Comparison of ENCODE assay signal across 12 cellular contexts in the genomic region with DNA sequence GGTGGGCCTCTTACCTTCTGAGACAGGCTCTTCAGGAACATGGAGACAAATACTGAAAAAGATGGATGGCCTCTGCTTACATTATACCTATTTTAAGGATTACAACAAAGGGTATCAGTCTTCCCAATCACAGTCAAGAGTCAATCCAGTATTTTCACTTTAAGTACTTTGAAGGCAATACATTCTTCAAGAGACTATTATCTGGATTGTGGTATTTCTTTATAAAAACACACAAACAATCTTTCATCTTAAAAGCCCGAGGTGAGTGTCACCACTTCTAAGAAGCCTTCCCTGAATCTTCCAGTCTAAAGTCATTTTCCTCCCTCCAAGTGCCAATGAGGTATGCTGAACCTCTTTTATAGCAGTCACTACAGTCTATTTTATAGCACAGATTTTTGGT. TPM values are rescaled to one million over a fixed set of nuclear protein-coding genes. Genes with fewer than 3 reads are reported as not detected.
A peak's percentile ranks its signal among the peaks of the same experiment; 100 is the strongest.
DNase-seq lines count a peak whose midpoint lies in the region; ATAC-seq and TF ChIP-seq lines count a peak whose summit lies in the region.
"Had no signal": no experiment of that assay in that cellular context is flagged by ENCODE, and none has a peak within 500 bp of the region (broad histone marks: within the 10 kb centered on the region; RNA-seq: fewer than 3 reads in every experiment).

No MANE protein-coding gene starts in this region.

- H3K79me2 ChIP-seq in OCI-LY3 (ENCODE audit: low read length) = peaks cover 25% of the 10 kb centered on the region

- peaks cover 59% of the 10 kb centered on the region for H3K4me1 Mint-ChIP-seq in activated T-cell treated with anti-CD3 and anti-CD28 coated beads, Interleukin-2, amount 50 U/mL, for 24 hours (ENCODE audit: low read depth)
- H3K4me1 Mint-ChIP-seq in activated naive CD8-positive, alpha-beta T cell treated with anti-CD3 and anti-CD28 coated beads, Interleukin-2, amount 50 U/mL, for 24 hours = peaks cover 59% of the 10 kb centered on the region

- H3K4me2 ChIP-seq in OCI-LY3 (ENCODE audit: low read length) = peak overlapping the region; percentile 97

- H3K27ac Mint-ChIP-seq in activated T-cell treated with anti-CD3 and anti-CD28 coated beads, Interleukin-2, amount 50 U/mL, for 24 hours = peak overlapping the region; percentile 99
- peak overlapping the region; percentile 95 for H3K27ac Mint-ChIP-seq in activated naive CD8-positive, alpha-beta T cell treated with anti-CD3 and anti-CD28 coated beads, Interleukin-2, amount 50 U/mL, for 24 hours

- no peaks in the 10 kb centered on the region for H3K27me3 ChIP-seq in OCI-LY3 (ENCODE audit: low read depth, low read length)
- no peaks in the 10 kb centered on the region for H3K27me3 ChIP-seq in spleen (replicated peaks in 1 of 7)

- no peaks in the 10 kb centered on the region for H3K9me3 Mint-ChIP-seq in activated T-cell treated with anti-CD3 and anti-CD28 coated beads, Interleukin-2, amount 50 U/mL, for 24 hours
- no peaks in the 10 kb centered on the region for H3K9me3 Mint-ChIP-seq in activated naive CD8-positive, alpha-beta T cell treated with anti-CD3 and anti-CD28 coated beads, Interleukin-2, amount 50 U/mL, for 24 hours

- H4K20me1 ChIP-seq in OCI-LY3 (ENCODE audit: insufficient read depth, low read length) = peaks cover 7% of the 10 kb centered on the region

- ATAC-seq in activated naive CD8-positive, alpha-beta T cell treated with anti-CD3 and anti-CD28 coated beads, Interleukin-2, amount 50 U/mL, for 24 hours = no peak
- ATAC-seq in HG02642 (IDR thresholded peaks at IDR 0.05; ENCODE audit: poor library complexity, unreplicated experiment) (no peak), GM21515 (IDR thresholded peaks at IDR 0.05; ENCODE audit: unreplicated experiment) (no peak)

- no peak overlapping the region for H3K4me3 ChIP-seq in OCI-LY3 (ENCODE audit: low read length)
- H3K4me3 ChIP-seq in spleen = no peak overlapping the region
- H3K4me3 ChIP-seq: thoracic aorta had no signal

- TF ChIP-seq CTCF in OCI-LY3 (IDR thresholded peaks at IDR 0.05; ENCODE audit: low read depth, low read length) (no peak), spleen (IDR thresholded peaks at IDR 0.05 in 8 of 11, conservative IDR thresholded peaks at IDR 0.05 in 3 of 11) (no peak)

- DNase-seq in activated T-cell treated with anti-CD3 and anti-CD28 coated beads, Interleukin-2, amount 50 U/mL, for 24 hours = no peak
- no peak for DNase-seq in activated T-cell treated with anti-CD3 and anti-CD28 coated beads, Interleukin-2, amount 50 U/mL, for 48 hours
- DNase-seq in activated naive CD8-positive, alpha-beta T cell treated with anti-CD3 and anti-CD28 coated beads, Interleukin-2, amount 50 U/mL, for 24 hours = no peak
- DNase-seq in spleen (no peak), NCI-H446 (lab: John Stamatoyannopoulos, UW) (no peak)
- DNase-seq: NCI-H2029, NCI-H748 treated with DMSO at 0.1 percent for 48 hours had no signal

- H3K27me3 Mint-ChIP-seq in activated T-cell treated with anti-CD3 and anti-CD28 coated beads, Interleukin-2, amount 50 U/mL, for 24 hours = no peaks in the 10 kb centered on the region
- H3K27me3 Mint-ChIP-seq in activated naive CD8-positive, alpha-beta T cell treated with anti-CD3 and anti-CD28 coated beads, Interleukin-2, amount 50 U/mL, for 24 hours = no peaks in the 10 kb centered on the region

- TF ChIP-seq POLR2A in spleen (IDR thresholded peaks at IDR 0.05) = no peak

- H3K4me3 Mint-ChIP-seq in activated T-cell treated with anti-CD3 and anti-CD28 coated beads, Interleukin-2, amount 50 U/mL, for 24 hours = peak overlapping the region; percentile 70
- peak overlapping the region; percentile 68 for H3K4me3 Mint-ChIP-seq in activated naive CD8-positive, alpha-beta T cell treated with anti-CD3 and anti-CD28 coated beads, Interleukin-2, amount 50 U/mL, for 24 hours

- no peak overlapping the region for H2AFZ ChIP-seq in OCI-LY3 (ENCODE audit: low read depth, low read length)

- peaks cover 31% of the 10 kb centered on the region for H3K4me1 ChIP-seq in OCI-LY3 (ENCODE audit: low read length)
- H3K4me1 ChIP-seq in spleen = peaks cover 19 to 97% (median 57%) of the 10 kb centered on the region in 6 donors

- WGBS in spleen, 5 donors = 38 to 68% (median 54%) methylated on average over 1 of the region's 1 CpG

- peaks cover 47% of the 10 kb centered on the region for H3K36me3 Mint-ChIP-seq in activated T-cell treated with anti-CD3 and anti-CD28 coated beads, Interleukin-2, amount 50 U/mL, for 24 hours (ENCODE audit: low read depth)
- peaks cover 24% of the 10 kb centered on the region for H3K36me3 Mint-ChIP-seq in activated naive CD8-positive, alpha-beta T cell treated with anti-CD3 and anti-CD28 coated beads, Interleukin-2, amount 50 U/mL, for 24 hours (ENCODE audit: low read depth)

- intact Hi-C loops in spleen (cut with DNase I; ENCODE audit: low total_unique reads) = no loop called here

- H3K9ac ChIP-seq in OCI-LY3 (ENCODE audit: low read length) = no peak overlapping the region

- peak overlapping the region; percentile 56; the same call in 1 of the 2 replicates for H3K27ac ChIP-seq in OCI-LY3 (ENCODE audit: low read length)
- H3K27ac ChIP-seq in spleen = peak overlapping the region in 5 of 8 donors; percentile 41 to 64 (median 58)
- H3K27ac ChIP-seq: thoracic aorta had no signal

- H3K9me3 ChIP-seq in OCI-LY3 (ENCODE audit: insufficient read depth, low read length) (no peaks in the 10 kb centered on the region), spleen (no peaks in the 10 kb centered on the region)
- H3K9me3 ChIP-seq: thoracic aorta had no signal

- no peaks in the 10 kb centered on the region for H3K36me3 ChIP-seq in OCI-LY3 (replicated peaks; ENCODE audit: low read depth, low read length)
- peaks cover 0 to 69% (median 5%) of the 10 kb centered on the region in 6 donors for H3K36me3 ChIP-seq in spleen

RNA-seq across cellular contexts. Expression of a gene that starts 45.3 kb away (rescaled TPM):
- total RNA-seq in spleen = 100 to 1,000 TPM in 4 of 7 donors, 10 to 100 TPM in 3; 92.1 to 196 (median 129) TPM
- 10 to 100 TPM; 17.2 to 36.8 (median 23.5) TPM for polyA plus RNA-seq in spleen

RNA-seq across cellular contexts. Expression of a gene that starts 52.2 kb away (rescaled TPM):
- total RNA-seq in spleen = under 1 TPM in 3 of 7 donors, not detected in 4; 0.17 to 0.40 (median 0.28) TPM
- under 1 TPM; 0.05 to 0.15 (median 0.10) TPM for polyA plus RNA-seq in spleen
- total RNA-seq: bronchial epithelial cell, thoracic aorta had no signal
